In the genomic region with DNA sequence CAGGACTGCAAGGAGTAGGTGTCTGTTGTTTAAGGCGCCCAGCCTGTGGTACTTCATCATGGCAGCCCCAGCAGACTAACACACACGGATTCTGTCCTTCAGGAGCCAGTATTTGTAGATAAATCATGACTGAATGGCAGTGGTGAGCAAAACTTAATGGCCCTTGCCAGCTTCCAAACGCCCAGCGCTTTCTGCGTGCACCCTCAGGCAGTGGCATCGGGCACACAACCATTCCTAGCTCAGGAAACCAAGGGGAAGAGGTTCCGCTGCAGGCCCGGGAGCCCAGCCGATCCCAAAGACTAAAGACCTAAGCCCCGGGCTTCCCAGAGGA, we compare ENCODE assay signal across 24 cellular contexts.
"Had no signal": no experiment of that assay in that cellular context is flagged by ENCODE, and none has a peak within 500 bp of the region (broad histone marks: within the 10 kb centered on the region; RNA-seq: fewer than 3 reads in every experiment).

No MANE protein-coding gene starts in this region.

- H3K9me3 ChIP-seq: breast epithelium, SJCRH30 had no signal

- DNase-seq: activated CD4-positive, alpha-beta T cell treated with anti-CD3 and anti-CD28 coated beads for 1 hour; activated CD4-positive, alpha-beta T cell treated with anti-CD3 and anti-CD28 coated beads, Interleukin-2, amount 10 ng/mL, durations not matched to agents 24 days and 14 days; activated CD4-positive, alpha-beta T cell treated with anti-CD3 and anti-CD28 coated beads, Interleukin-2, amount 50 U/mL, for 48 hours; activated gamma-delta T cell treated with Interleukin-2 at 50 U/mL for 16 hours; activated naive CD4-positive, alpha-beta T cell treated with anti-CD3 and anti-CD28 coated beads, Interleukin-2, amount 10 ng/mL, durations not matched to agents 7 days and 5 days; activated naive CD8-positive, alpha-beta T cell treated with anti-CD3 and anti-CD28 coated beads for 36 hours; activated T-cell treated with anti-CD3 and anti-CD28 coated beads for 4 hours; activated T-cell treated with anti-CD3 and anti-CD28 coated beads, Interleukin-2, amount 50 U/mL, for 72 hours; caudate nucleus; NCI-H1092; NCI-H1417; NCI-H1694; NCI-H2029; NCI-H2107; NCI-H2171 treated with DMSO at 0.1 percent for 48 hours; NCI-H226; NCI-H526; NK-92 treated with Interleukin-12 subunit alpha and Interleukin-12 subunit beta, amount 100 ng/mL, for 24 hours; OCI-M1; Right ventricle myocardium superior; RPMI8226; SJCRH30 had no signal

- H3K27ac ChIP-seq: breast epithelium, KMS-11, SJCRH30 had no signal

- H3K4me2 ChIP-seq: KMS-11 had no signal

- H3K4me3 ChIP-seq: breast epithelium, SJCRH30 had no signal

- H3K27me3 ChIP-seq: SJCRH30 had no signal

- H3K4me1 ChIP-seq: breast epithelium, SJCRH30 had no signal

- H3K9ac ChIP-seq: KMS-11 had no signal

- H3K36me3 ChIP-seq: breast epithelium, SJCRH30 had no signal
